In genomic region chr17:76261421-76262215, GRCh38 we compare ENCODE assay signal across 9 cellular contexts. TPM values are rescaled to one million over a fixed set of nuclear protein-coding genes. Genes with fewer than 3 reads are reported as not detected.
DNase-seq lines count a peak whose midpoint lies in the region; ATAC-seq lines count a peak whose summit lies in the region.
"Had no signal": no experiment of that assay in that cellular context is flagged by ENCODE, and none has a peak within 500 bp of the region (broad histone marks: within the 10 kb centered on the region; RNA-seq: fewer than 3 reads in every experiment).

No MANE protein-coding gene starts in this region.

- H3K4me1 Mint-ChIP-seq in activated CD8-positive, alpha-beta memory T cell treated with anti-CD3 and anti-CD28 coated beads, Interleukin-2, amount 10 ng/mL, durations not matched to agents 7 days and 5 days = peaks cover 43% of the 10 kb centered on the region
- H3K4me1 Mint-ChIP-seq in T-helper 1 cell treated with Interleukin-12 subunit alpha and Interleukin-12 subunit beta and Interleukin-4 antibody, amounts not matched to agents 30 μg/mL and 1 μg/mL, for 36 hours (ENCODE audit: low read depth) = peaks cover 41% of the 10 kb centered on the region
- H3K4me1 Mint-ChIP-seq in immature natural killer cell = peaks cover 45 to 48% of the 10 kb centered on the region in 2 donors
- H3K4me1 Mint-ChIP-seq in stimulated activated naive B cell treated with anti-CD40 and anti-IgM and Interleukin-4, amounts not matched to agents 10 μg/mL and 1 μg/mL and 100 μg/mL, for 72 hours = peaks cover 38 to 53% of the 10 kb centered on the region in 2 donors

- no peak overlapping the region for H3K4me3 Mint-ChIP-seq in activated CD8-positive, alpha-beta memory T cell treated with anti-CD3 and anti-CD28 coated beads, Interleukin-2, amount 10 ng/mL, durations not matched to agents 7 days and 5 days
- H3K4me3 Mint-ChIP-seq in T-helper 1 cell treated with Interleukin-12 subunit alpha and Interleukin-12 subunit beta and Interleukin-4 antibody, amounts not matched to agents 30 μg/mL and 1 μg/mL, for 36 hours = no peak overlapping the region
- peak overlapping the region; percentile 47 to 85 (median 67) for H3K4me3 Mint-ChIP-seq in immature natural killer cell
- H3K4me3 Mint-ChIP-seq in stimulated activated naive B cell treated with anti-CD40 and anti-IgM and Interleukin-4, amounts not matched to agents 10 μg/mL and 1 μg/mL and 100 μg/mL, for 72 hours = peak overlapping the region; percentile 31 to 74
- H3K4me3 Mint-ChIP-seq: nephron progenitor cell had no signal

- H3K27ac Mint-ChIP-seq in activated CD8-positive, alpha-beta memory T cell treated with anti-CD3 and anti-CD28 coated beads, Interleukin-2, amount 10 ng/mL, durations not matched to agents 7 days and 5 days = peak overlapping the region; percentile 91
- H3K27ac Mint-ChIP-seq in T-helper 1 cell treated with Interleukin-12 subunit alpha and Interleukin-12 subunit beta and Interleukin-4 antibody, amounts not matched to agents 30 μg/mL and 1 μg/mL, for 36 hours = peak overlapping the region; percentile 83
- peak overlapping the region; percentile 87 to 99 (median 94) for H3K27ac Mint-ChIP-seq in immature natural killer cell
- peak overlapping the region; percentile 96 for H3K27ac Mint-ChIP-seq in stimulated activated naive B cell treated with anti-CD40 and anti-IgM and Interleukin-4, amounts not matched to agents 10 μg/mL and 1 μg/mL and 100 μg/mL, for 72 hours
- H3K27ac Mint-ChIP-seq: nephron progenitor cell had no signal

- no peak for ATAC-seq in activated CD8-positive, alpha-beta memory T cell treated with anti-CD3 and anti-CD28 coated beads, Interleukin-2, amount 10 ng/mL, durations not matched to agents 7 days and 5 days
- no peak for ATAC-seq in stimulated activated naive B cell treated with anti-CD40 and anti-IgM and Interleukin-4, amounts not matched to agents 10 μg/mL and 1 μg/mL and 100 μg/mL, for 72 hours (replicated peaks)

- CTCF ChIA-PET in activated CD8-positive, alpha-beta memory T cell treated with anti-CD3 and anti-CD28 coated beads, Interleukin-2, amount 10 ng/mL, durations not matched to agents 7 days and 5 days (lab: Charles Lee) = interaction anchor here (0.6 to 4.9 kb wide), 7 partner anchors 9 to 152 kb away, joined by 4 to 51 read pairs (median 8); no protein-coding TSS in a partner anchor

- peaks cover 2% of the 10 kb centered on the region for H3K9me3 Mint-ChIP-seq in activated CD8-positive, alpha-beta memory T cell treated with anti-CD3 and anti-CD28 coated beads, Interleukin-2, amount 10 ng/mL, durations not matched to agents 7 days and 5 days (ENCODE audit: low read depth)
- H3K9me3 Mint-ChIP-seq in T-helper 1 cell treated with Interleukin-12 subunit alpha and Interleukin-12 subunit beta and Interleukin-4 antibody, amounts not matched to agents 30 μg/mL and 1 μg/mL, for 36 hours = peaks cover 4% of the 10 kb centered on the region
- peaks cover 0 to 4% (median 0%) of the 10 kb centered on the region in 6 donors for H3K9me3 Mint-ChIP-seq in immature natural killer cell
- H3K9me3 Mint-ChIP-seq in stimulated activated naive B cell treated with anti-CD40 and anti-IgM and Interleukin-4, amounts not matched to agents 10 μg/mL and 1 μg/mL and 100 μg/mL, for 72 hours = no peaks in the 10 kb centered on the region

- DNase-seq in activated CD8-positive, alpha-beta memory T cell treated with anti-CD3 and anti-CD28 coated beads, Interleukin-2, amount 10 ng/mL, durations not matched to agents 7 days and 5 days = peak; percentile 43
- DNase-seq in activated CD8-positive, alpha-beta memory T cell treated with anti-CD3 and anti-CD28 coated beads for 24 hours = no peak
- peak in 1 of 3 donors; percentile 21 for DNase-seq in immature natural killer cell
- DNase-seq in stimulated activated naive B cell treated with anti-CD40 and anti-IgM and Interleukin-4, amounts not matched to agents 10 μg/mL and 1 μg/mL and 100 μg/mL, for 72 hours = no peak
- DNase-seq in T1000 (lab: John Stamatoyannopoulos, UW) = no peak
- no peak for DNase-seq in NCI-H82 (lab: John Stamatoyannopoulos, UW)
- DNase-seq in cerebellar cortex (ENCODE audit: low spot score) = no peak
- DNase-seq: nephron progenitor cell had no signal

- H3K27me3 Mint-ChIP-seq in activated CD8-positive, alpha-beta memory T cell treated with anti-CD3 and anti-CD28 coated beads, Interleukin-2, amount 10 ng/mL, durations not matched to agents 7 days and 5 days = no peaks in the 10 kb centered on the region
- no peaks in the 10 kb centered on the region for H3K27me3 Mint-ChIP-seq in T-helper 1 cell treated with Interleukin-12 subunit alpha and Interleukin-12 subunit beta and Interleukin-4 antibody, amounts not matched to agents 30 μg/mL and 1 μg/mL, for 36 hours (ENCODE audit: low read depth)
- peaks cover 12 to 23% (median 15%) of the 10 kb centered on the region in 3 donors for H3K27me3 Mint-ChIP-seq in immature natural killer cell (ENCODE audit: low read depth in 3 of 3)
- no peaks in the 10 kb centered on the region for H3K27me3 Mint-ChIP-seq in stimulated activated naive B cell treated with anti-CD40 and anti-IgM and Interleukin-4, amounts not matched to agents 10 μg/mL and 1 μg/mL and 100 μg/mL, for 72 hours

- peaks cover 17% of the 10 kb centered on the region for H3K36me3 Mint-ChIP-seq in activated CD8-positive, alpha-beta memory T cell treated with anti-CD3 and anti-CD28 coated beads, Interleukin-2, amount 10 ng/mL, durations not matched to agents 7 days and 5 days
- peaks cover 8% of the 10 kb centered on the region for H3K36me3 Mint-ChIP-seq in T-helper 1 cell treated with Interleukin-12 subunit alpha and Interleukin-12 subunit beta and Interleukin-4 antibody, amounts not matched to agents 30 μg/mL and 1 μg/mL, for 36 hours (ENCODE audit: low read depth)
- H3K36me3 Mint-ChIP-seq in immature natural killer cell = peaks cover 0 to 3% (median 0%) of the 10 kb centered on the region in 3 donors
- peaks cover 10% of the 10 kb centered on the region in 2 donors for H3K36me3 Mint-ChIP-seq in stimulated activated naive B cell treated with anti-CD40 and anti-IgM and Interleukin-4, amounts not matched to agents 10 μg/mL and 1 μg/mL and 100 μg/mL, for 72 hours

RNA-seq across cellular contexts. Expression of gene UBALD2, which starts 3.5 kb away (rescaled TPM):
- total RNA-seq in activated CD8-positive, alpha-beta memory T cell treated with anti-CD3 and anti-CD28 coated beads, Interleukin-2, amount 10 ng/mL, durations not matched to agents 7 days and 5 days = 100 to 1,000 TPM; 260 to 406 TPM
- 1 to 10 TPM; 1.5 to 4.5 (median 3.9) TPM for polyA plus RNA-seq in immature natural killer cell

RNA-seq across cellular contexts. Expression of gene RNF157, which starts 21.3 kb away (rescaled TPM):
- total RNA-seq in activated CD8-positive, alpha-beta memory T cell treated with anti-CD3 and anti-CD28 coated beads, Interleukin-2, amount 10 ng/mL, durations not matched to agents 7 days and 5 days = 100 to 1,000 TPM in 1 of 2 experiments, 10 to 100 TPM in 1; 73.0 to 148 TPM
- 1 to 10 TPM in 2 of 3 donors, under 1 TPM in 1; 0.69 to 3.0 (median 1.2) TPM for polyA plus RNA-seq in immature natural killer cell

RNA-seq across cellular contexts. Expression of gene QRICH2, which starts 46.5 kb away (rescaled TPM):
- total RNA-seq in activated CD8-positive, alpha-beta memory T cell treated with anti-CD3 and anti-CD28 coated beads, Interleukin-2, amount 10 ng/mL, durations not matched to agents 7 days and 5 days = 1 to 10 TPM; 3.8 to 5.8 TPM
- polyA plus RNA-seq in immature natural killer cell = under 1 TPM in 1 of 3 donors, not detected in 2; 0.28 TPM

Comparison
In these comparisons a context has a peak if more than half of its experiments do, and no peak if none do; other contexts are left out.
1. H3K4me3 Mint-ChIP-seq: peak in immature natural killer cell (5 of 5) and stimulated activated naive B cell treated with anti-CD40 and anti-IgM and Interleukin-4, amounts not matched to agents 10 μg/mL and 1 μg/mL and 100 μg/mL, for 72 hours (2 of 2); none in activated CD8-positive, alpha-beta memory T cell treated with anti-CD3 and anti-CD28 coated beads, Interleukin-2, amount 10 ng/mL, durations not matched to agents 7 days and 5 days (single experiment) and T-helper 1 cell treated with Interleukin-12 subunit alpha and Interleukin-12 subunit beta and Interleukin-4 antibody, amounts not matched to agents 30 μg/mL and 1 μg/mL, for 36 hours (single experiment).
2. Peak in every context shown above with its lines, with median percentiles within 50 percentile points of each other: H3K27ac Mint-ChIP-seq.